18 cellular contexts compared by ENCODE assay signal in genomic region chr1:15282810-15283474, GRCh38. TPM values are rescaled to one million over a fixed set of nuclear protein-coding genes. Genes with fewer than 3 reads are reported as not detected.
DNase-seq lines count a peak whose midpoint lies in the region; ATAC-seq, FAIRE-seq and TF ChIP-seq lines count a peak whose summit lies in the region.
"Had no signal": no experiment of that assay in that cellular context is flagged by ENCODE, and none has a peak within 500 bp of the region (broad histone marks: within the 10 kb centered on the region; RNA-seq: fewer than 3 reads in every experiment).

No MANE protein-coding gene starts in this region.

- DNase-seq in NCI-H2029 treated with DMSO at 0.1 percent for 48 hours (lab: John Stamatoyannopoulos, UW) (peak; percentile 57), WTC11 (ENCODE audit: low spot score) (peak; percentile 35), pancreas (peak in 4 of 6 donors; percentile 55 to 71 (median 64)), DMS79 treated with DMSO at 0.1 percent for 48 hours (lab: John Stamatoyannopoulos, UW) (no peak)
- DNase-seq in central memory CD4-positive, alpha-beta T cell: no peak
- DNase-seq in activated CD4-positive, alpha-beta T cell treated with anti-CD3 and anti-CD28 coated beads, Interleukin-2, amount 10 ng/mL, durations not matched to agents 7 days and 5 days: no peak
- DNase-seq: activated effector memory CD4-positive, alpha-beta T cell treated with anti-CD3 and anti-CD28 coated beads, Interleukin-2, amount 50 U/mL, for 16 hours; DMS79; effector memory CD4-positive, alpha-beta T cell; OCI-M1; stimulated activated CD4-positive, alpha-beta T cell treated with anti-CD3 and anti-CD28 coated beads, Interleukin-15, amount 100 ng/mL, for 24 hours had no signal

- TF ChIP-seq CTCF in WTC11 (IDR thresholded peaks at IDR 0.05) (no peak), gastroesophageal sphincter (IDR thresholded peaks at IDR 0.05) (no peak), pancreas (IDR thresholded peaks at IDR 0.05) (no peak)

- intact Hi-C loops in pancreas (cut with DNase I): no loop called here

- ATAC-seq in WTC11 (peak; percentile 57), gastroesophageal sphincter (peak; percentile 68), pancreas (peak; percentile 11 to 51 (median 40)), GM19023 (IDR thresholded peaks at IDR 0.05; ENCODE audit: unreplicated experiment) (no peak)

- CTCF ChIA-PET in WTC11 (lab: Charles Lee): interaction anchor here (1.0 to 1.7 kb wide), 7 partner anchors 11 to 172 kb away, joined by 3 to 12 read pairs (median 4); partner anchors contain the start of gene TMEM51
- CTCF ChIA-PET in activated CD4-positive, alpha-beta T cell treated with anti-CD3 and anti-CD28 coated beads, Interleukin-2, amount 10 ng/mL, durations not matched to agents 7 days and 5 days (lab: Charles Lee): no interaction called here

- H3K27me3 Mint-ChIP-seq in WTC11 (ENCODE audit: low read depth): peaks cover 5% of the 10 kb centered on the region; the same call in 1 of the 2 replicates
- H3K27me3 Mint-ChIP-seq in activated CD4-positive, alpha-beta T cell treated with anti-CD3 and anti-CD28 coated beads, Interleukin-2, amount 10 ng/mL, durations not matched to agents 7 days and 5 days: peaks cover 10% of the 10 kb centered on the region

- H3K36me3 Mint-ChIP-seq in WTC11: no peaks in the 10 kb centered on the region
- no peaks in the 10 kb centered on the region for H3K36me3 Mint-ChIP-seq in activated CD4-positive, alpha-beta T cell treated with anti-CD3 and anti-CD28 coated beads, Interleukin-2, amount 10 ng/mL, durations not matched to agents 7 days and 5 days (ENCODE audit: low read depth)

- H3K9me3 ChIP-seq in gastroesophageal sphincter (no peaks in the 10 kb centered on the region), pancreas (no peaks in the 10 kb centered on the region)
- H3K9me3 ChIP-seq: BE2C had no signal

- 50 to 52% methylated on average over 4 to 7 of the region's 7 CpGs for WGBS in gastroesophageal sphincter (ENCODE audit: low coverage in 1 of 2), 2 donors
- WGBS in pancreas, 2 donors: 40 to 54% methylated on average over 7 of the region's 7 CpGs

- H3K27ac ChIP-seq in gastroesophageal sphincter (peak overlapping the region; percentile 18 to 75 (median 65)), pancreas (peak overlapping the region in 2 of 4 donors; percentile 76 to 78)
- H3K27ac ChIP-seq: parathyroid adenoma, WERI-Rb-1 had no signal

- H3K27me3 ChIP-seq in gastroesophageal sphincter (no peaks in the 10 kb centered on the region), pancreas (no peaks in the 10 kb centered on the region)
- H3K27me3 ChIP-seq: BE2C had no signal

- H3K4me1 Mint-ChIP-seq in WTC11: no peaks in the 10 kb centered on the region
- H3K4me1 Mint-ChIP-seq in activated CD4-positive, alpha-beta T cell treated with anti-CD3 and anti-CD28 coated beads, Interleukin-2, amount 10 ng/mL, durations not matched to agents 7 days and 5 days: no peaks in the 10 kb centered on the region

- H3K4me1 ChIP-seq in gastroesophageal sphincter: peaks cover 0 to 38% (median 0%) of the 10 kb centered on the region in 3 donors
- H3K4me1 ChIP-seq in pancreas: peaks cover 28 to 35% (median 28%) of the 10 kb centered on the region in 3 donors
- H3K4me1 ChIP-seq: BE2C, parathyroid adenoma had no signal

- H3K27ac Mint-ChIP-seq in WTC11: no peak overlapping the region
- H3K27ac Mint-ChIP-seq in activated CD4-positive, alpha-beta T cell treated with anti-CD3 and anti-CD28 coated beads, Interleukin-2, amount 10 ng/mL, durations not matched to agents 7 days and 5 days: no peak overlapping the region

- TF ChIP-seq EP300 in gastroesophageal sphincter (IDR thresholded peaks at IDR 0.05): no peak

- peaks cover 14% of the 10 kb centered on the region for H3K9me3 Mint-ChIP-seq in WTC11
- H3K9me3 Mint-ChIP-seq in activated CD4-positive, alpha-beta T cell treated with anti-CD3 and anti-CD28 coated beads, Interleukin-2, amount 10 ng/mL, durations not matched to agents 7 days and 5 days: peaks cover 15% of the 10 kb centered on the region

- POLR2A ChIA-PET in WTC11 (lab: Charles Lee): no interaction called here
- POLR2A ChIA-PET in activated CD4-positive, alpha-beta T cell treated with anti-CD3 and anti-CD28 coated beads, Interleukin-2, amount 10 ng/mL, durations not matched to agents 7 days and 5 days (lab: Charles Lee): no interaction called here

- H3K4me3 ChIP-seq in gastroesophageal sphincter (no peak overlapping the region), pancreas (no peak overlapping the region)

- FAIRE-seq in pancreas (lab: Jason Lieb, UNC): no peak
- FAIRE-seq: astrocyte, frontal cortex had no signal

- H3K4me3 Mint-ChIP-seq in WTC11: no peak overlapping the region
- H3K4me3 Mint-ChIP-seq in activated CD4-positive, alpha-beta T cell treated with anti-CD3 and anti-CD28 coated beads, Interleukin-2, amount 10 ng/mL, durations not matched to agents 7 days and 5 days: no peak overlapping the region

- TF ChIP-seq POLR2A in gastroesophageal sphincter (IDR thresholded peaks at IDR 0.05): no peak

- no peaks in the 10 kb centered on the region for H3K36me3 ChIP-seq in gastroesophageal sphincter
- H3K36me3 ChIP-seq in pancreas: no peaks in the 10 kb centered on the region
- H3K36me3 ChIP-seq: BE2C, WERI-Rb-1 had no signal

TF ChIP-seq in WTC11, 78 proteins besides CTCF, POLR2A, EP300 and RAD21 (continues in another document):
- TF ChIP-seq TP53 (CRISPR knock-in tag; IDR thresholded peaks at IDR 0.05): no peak
- TF ChIP-seq OVOL2 (CRISPR knock-in tag; IDR thresholded peaks at IDR 0.05; ENCODE audit: borderline replicate concordance): no peak
- no peak for TF ChIP-seq ELF4 (CRISPR knock-in tag; IDR thresholded peaks at IDR 0.05; ENCODE audit: low read depth)
- no peak for TF ChIP-seq USF2 (CRISPR knock-in tag; IDR thresholded peaks at IDR 0.05)
- TF ChIP-seq, protein P1, sequence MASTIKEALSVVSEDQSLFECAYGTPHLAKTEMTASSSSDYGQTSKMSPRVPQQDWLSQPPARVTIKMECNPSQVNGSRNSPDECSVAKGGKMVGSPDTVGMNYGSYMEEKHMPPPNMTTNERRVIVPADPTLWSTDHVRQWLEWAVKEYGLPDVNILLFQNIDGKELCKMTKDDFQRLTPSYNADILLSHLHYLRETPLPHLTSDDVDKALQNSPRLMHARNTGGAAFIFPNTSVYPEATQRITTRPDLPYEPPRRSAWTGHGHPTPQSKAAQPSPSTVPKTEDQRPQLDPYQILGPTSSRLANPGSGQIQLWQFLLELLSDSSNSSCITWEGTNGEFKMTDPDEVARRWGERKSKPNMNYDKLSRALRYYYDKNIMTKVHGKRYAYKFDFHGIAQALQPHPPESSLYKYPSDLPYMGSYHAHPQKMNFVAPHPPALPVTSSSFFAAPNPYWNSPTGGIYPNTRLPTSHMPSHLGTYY (CRISPR knock-in tag; IDR thresholded peaks at IDR 0.05): no peak
- no peak for TF ChIP-seq ZBTB43 (CRISPR knock-in tag; IDR thresholded peaks at IDR 0.05)
- no peak for TF ChIP-seq SP1 (CRISPR knock-in tag; conservative IDR thresholded peaks at IDR 0.05)

RNA-seq across cellular contexts. Expression of gene FHAD1, which starts 35.9 kb away (rescaled TPM):
- 2.6 to 3.0 TPM (median 2.9 TPM) in 3 replicates for total RNA-seq in WTC11 (2021)
- total RNA-seq in gastroesophageal sphincter: 1 to 10 TPM in 1 of 4 donors, not detected in 3; 1.1 TPM
- 1 to 10 TPM; 1.1 to 5.5 (median 2.2) TPM for total RNA-seq in pancreas
- 1 to 10 TPM in 1 of 2 donors, under 1 TPM in 1; 0.75 to 2.1 TPM for polyA plus RNA-seq in pancreas
- not detected for total RNA-seq in activated CD4-positive, alpha-beta T cell treated with anti-CD3 and anti-CD28 coated beads, Interleukin-2, amount 10 ng/mL, durations not matched to agents 7 days and 5 days

Comparison
In these comparisons a context has a peak if more than half of its experiments do, and no peak if none do; other contexts are left out.
1. DNase-seq: peak in NCI-H2029 treated with DMSO at 0.1 percent for 48 hours (single experiment), WTC11 (single experiment) and pancreas (4 of 6); none in central memory CD4-positive, alpha-beta T cell (single experiment), activated CD4-positive, alpha-beta T cell treated with anti-CD3 and anti-CD28 coated beads, Interleukin-2, amount 10 ng/mL, durations not matched to agents 7 days and 5 days (single experiment) and DMS79 treated with DMSO at 0.1 percent for 48 hours (single experiment).